Comparison of ENCODE assay signal across 14 cellular contexts in the genomic region with DNA sequence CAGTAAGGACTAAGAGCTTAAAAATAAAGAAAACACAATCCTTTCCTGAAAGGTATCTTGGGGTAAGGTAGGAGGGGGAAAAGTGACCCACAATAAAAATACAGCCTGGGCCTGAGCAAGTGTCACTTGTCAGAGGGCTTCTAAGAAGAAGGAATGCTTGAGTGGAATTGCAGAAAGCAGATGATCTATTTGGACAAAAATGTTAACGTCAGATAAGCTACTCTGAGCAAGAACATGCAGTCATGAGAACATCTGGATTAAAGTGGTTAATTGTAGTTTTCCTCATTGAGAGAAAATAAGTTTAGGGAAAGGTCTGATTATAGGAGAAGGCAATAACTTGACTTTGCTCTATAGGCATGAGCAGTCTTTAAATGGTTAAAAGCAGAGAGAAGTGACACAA.
A peak's percentile ranks its signal among the peaks of the same experiment; 100 is the strongest.
DNase-seq lines count a peak whose midpoint lies in the region; ATAC-seq and TF ChIP-seq lines count a peak whose summit lies in the region.
"Had no signal": no experiment of that assay in that cellular context is flagged by ENCODE, and none has a peak within 500 bp of the region (broad histone marks: within the 10 kb centered on the region; RNA-seq: fewer than 3 reads in every experiment).

No MANE protein-coding gene starts in this region.

- no peak overlapping the region for H3K14ac ChIP-seq in IMR-90 (replicated peaks; ENCODE audit: low read depth, low read length)

- H2BK15ac ChIP-seq in IMR-90 (ENCODE audit: low read depth, low read length) (no peak overlapping the region), mesendoderm (replicated peaks; ENCODE audit: low read depth) (no peak overlapping the region)

- H3K79me1 ChIP-seq in IMR-90 (ENCODE audit: low read depth in 1 of 2, low read length in 2 of 2) (no peaks in the 10 kb centered on the region), mesendoderm (ENCODE audit: low read length) (no peaks in the 10 kb centered on the region)

- CTCF ChIA-PET in IMR-90 (lab: Yijun Ruan, JAX): no interaction called here

- no peak overlapping the region for H3K56ac ChIP-seq in IMR-90 (ENCODE audit: extremely low read depth, insufficient read depth, low read length)
- H3K56ac ChIP-seq in mesendoderm (ENCODE audit: low read length): no peak overlapping the region

- POLR2A ChIA-PET in IMR-90 (lab: Charles Lee; ENCODE audit: unreplicated experiment): no interaction called here

- H3K4me2 ChIP-seq in IMR-90 (ENCODE audit: low read depth, low read length) (no peak overlapping the region), mesendoderm (ENCODE audit: low read length) (no peak overlapping the region)
- H3K4me2 ChIP-seq: A549 had no signal

- H3K9ac ChIP-seq in IMR-90 (ENCODE audit: low read depth, low read length) (no peak overlapping the region), mesendoderm (ENCODE audit: low read length) (no peak overlapping the region)

- ATAC-seq in IMR-90 (ENCODE audit: low read depth) (no peak), GM19397 (IDR thresholded peaks at IDR 0.05; ENCODE audit: unreplicated experiment) (no peak)
- ATAC-seq: A549, HCT116 had no signal

- H4K8ac ChIP-seq in IMR-90 (ENCODE audit: low read depth in 2 of 2, low read length in 2 of 2) (no peak overlapping the region), mesendoderm (ENCODE audit: low read depth, low read length) (no peak overlapping the region)

- no peak overlapping the region for H4K91ac ChIP-seq in IMR-90 (ENCODE audit: insufficient read depth, low read depth, low read length)

- H4K5ac ChIP-seq in IMR-90 (ENCODE audit: low read depth, low read length) (no peak overlapping the region), mesendoderm (ENCODE audit: low read length) (no peak overlapping the region)

- H2AFZ ChIP-seq in IMR-90 (replicated peaks; ENCODE audit: low read length, poor library complexity): no peak overlapping the region

- H3K27ac ChIP-seq in IMR-90 (ENCODE audit: insufficient read depth, low read length) (no peak overlapping the region), mesendoderm (ENCODE audit: low read depth, low read length) (no peak overlapping the region)
- H3K27ac ChIP-seq: A549, HL-60 had no signal

- H3K23ac ChIP-seq in IMR-90 (ENCODE audit: low read depth, low read length) (no peak overlapping the region), mesendoderm (ENCODE audit: low read length) (no peak overlapping the region)

- H4K20me1 ChIP-seq in IMR-90 (ENCODE audit: insufficient read depth, low read length): no peaks in the 10 kb centered on the region

- in situ Hi-C loops in IMR-90 (cut with MboI; ENCODE audit: low sequenced_read_pairs): no loop called here

- TF ChIP-seq CTCF in IMR-90 (conservative IDR thresholded peaks at IDR 0.05; ENCODE audit: low read depth, low read length) (no peak), fibroblast of mammary gland (conservative IDR thresholded peaks at IDR 0.05; ENCODE audit: control insufficient read depth, insufficient read depth, low read depth, low read length) (no peak)

- no peak for TF ChIP-seq POLR2A in IMR-90 (IDR thresholded peaks at IDR 0.05; ENCODE audit: low read depth, low read length)

- H3K9me3 ChIP-seq in IMR-90 (ENCODE audit: control insufficient read depth, insufficient read depth, low read length): no peaks in the 10 kb centered on the region
- H3K9me3 ChIP-seq: A549, Caco-2 had no signal

- H3K27me3 ChIP-seq in IMR-90 (ENCODE audit: control insufficient read depth, insufficient read depth, low read length): no peaks in the 10 kb centered on the region
- H3K27me3 ChIP-seq in mesendoderm (ENCODE audit: insufficient read depth, low read length, poor library complexity): no peaks in the 10 kb centered on the region

- H2BK5ac ChIP-seq in IMR-90 (ENCODE audit: low read depth, low read length, poor library complexity, severe bottlenecking) (no peak overlapping the region), mesendoderm (ENCODE audit: low read length) (no peak overlapping the region)

- dilution Hi-C loops in IMR-90 (cut with HindIII; ENCODE audit: low sequenced_read_pairs, unreplicated experiment): no loop called here

- no peaks in the 10 kb centered on the region for H3K36me3 ChIP-seq in IMR-90 (ENCODE audit: control insufficient read depth, insufficient read depth, low read length)
- H3K36me3 ChIP-seq in mesendoderm (ENCODE audit: control insufficient read depth, insufficient read depth, low read length): no peaks in the 10 kb centered on the region

- no peak overlapping the region for H2AK5ac ChIP-seq in IMR-90 (ENCODE audit: low read depth, low read length)
- H2AK5ac ChIP-seq in mesendoderm (ENCODE audit: low read length): no peak overlapping the region

- no peaks in the 10 kb centered on the region for H3K79me2 ChIP-seq in mesendoderm (ENCODE audit: control insufficient read depth, insufficient read depth, low read length)

- intact Hi-C loops in IMR-90 (cut with micrococcal nuclease): no loop called here

- H2BK120ac ChIP-seq in IMR-90 (ENCODE audit: low read depth, low read length) (no peak overlapping the region), mesendoderm (ENCODE audit: low read depth, low read length) (no peak overlapping the region)

- H3K4me1 ChIP-seq in IMR-90 (ENCODE audit: control insufficient read depth, insufficient read depth, low read length) (no peaks in the 10 kb centered on the region), mesendoderm (ENCODE audit: control insufficient read depth, low read depth, low read length) (no peaks in the 10 kb centered on the region)
- H3K4me1 ChIP-seq: A549, Caco-2 had no signal

- no peaks in the 10 kb centered on the region for H3K9me1 ChIP-seq in IMR-90 (ENCODE audit: insufficient read depth, low read length)

- WGBS in IMR-90 (ENCODE audit: extremely low coverage in 2 of 2, insufficient read length in 1 of 2), 2 experiments: 40% methylated on average over 1 of the region's 1 CpG; no CpG with 5 or more reads in 1 of the 2 experiments
- WGBS in mesendoderm (ENCODE audit: extremely low coverage, insufficient coverage, low lambda C conversion rate): no CpG with 5 or more reads among the region's 1 CpG

- H3K4me3 ChIP-seq in IMR-90 (ENCODE audit: insufficient read depth, low read depth, low read length) (no peak overlapping the region), fibroblast of mammary gland (ENCODE audit: control insufficient read depth, low read depth, low read length) (no peak overlapping the region), mesendoderm (ENCODE audit: low read length) (no peak overlapping the region)
- H3K4me3 ChIP-seq: A549 had no signal

- TF ChIP-seq RAD21 in IMR-90 (IDR thresholded peaks at IDR 0.05; ENCODE audit: low read length): no peak

- H2AK9ac ChIP-seq in IMR-90 (replicated peaks; ENCODE audit: low read depth, low read length, poor library complexity): no peak overlapping the region

- H3K4ac ChIP-seq in IMR-90 (ENCODE audit: low read depth, low read length) (no peak overlapping the region), mesendoderm (ENCODE audit: low read depth, low read length) (no peak overlapping the region)

- H3K18ac ChIP-seq in IMR-90 (ENCODE audit: low read depth, low read length) (no peak overlapping the region), mesendoderm (ENCODE audit: low read length) (no peak overlapping the region)

- BruUV-seq in IMR-90 (replicated peaks; lab: Mats Ljungman, UMichigan): no TSS peak

- DNase-seq in EL: peak; percentile 28
- DNase-seq in IMR-90: peak; percentile 38
- peak; percentile 33 for DNase-seq in fibroblast of mammary gland (ENCODE audit: low read depth)
- DNase-seq in mesendoderm: peak; percentile 20
- no peak for DNase-seq in kidney tubule cell (ENCODE audit: low spot score)
- DNase-seq in SKM-1 (lab: John Stamatoyannopoulos, UW; ENCODE audit: unreplicated experiment): no peak
- DNase-seq: Caco-2; CD8-positive, alpha-beta memory T cell; DND-41; GF-D8 had no signal

- no peak overlapping the region for H2BK20ac ChIP-seq in IMR-90 (ENCODE audit: low read depth, low read length)

TF ChIP-seq in IMR-90, 13 proteins besides CTCF, POLR2A, EP300 and RAD21:
- TF ChIP-seq, protein P1, sequence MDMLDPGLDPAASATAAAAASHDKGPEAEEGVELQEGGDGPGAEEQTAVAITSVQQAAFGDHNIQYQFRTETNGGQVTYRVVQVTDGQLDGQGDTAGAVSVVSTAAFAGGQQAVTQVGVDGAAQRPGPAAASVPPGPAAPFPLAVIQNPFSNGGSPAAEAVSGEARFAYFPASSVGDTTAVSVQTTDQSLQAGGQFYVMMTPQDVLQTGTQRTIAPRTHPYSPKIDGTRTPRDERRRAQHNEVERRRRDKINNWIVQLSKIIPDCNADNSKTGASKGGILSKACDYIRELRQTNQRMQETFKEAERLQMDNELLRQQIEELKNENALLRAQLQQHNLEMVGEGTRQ (IDR thresholded peaks at IDR 0.05; ENCODE audit: low read depth, low read length): no peak
- TF ChIP-seq MAFK (IDR thresholded peaks at IDR 0.05; ENCODE audit: low read depth, low read length): no peak
- no peak for TF ChIP-seq FOS (IDR thresholded peaks at IDR 0.05; ENCODE audit: low read depth, low read length)
- no peak for TF ChIP-seq BHLHE40 (IDR thresholded peaks at IDR 0.05; ENCODE audit: low read depth, low read length)
- no peak for TF ChIP-seq CEBPB (IDR thresholded peaks at IDR 0.05; ENCODE audit: low read depth, low read length)
- TF ChIP-seq NFE2L2 (IDR thresholded peaks at IDR 0.05; ENCODE audit: low read depth, low read length): no peak
- no peak for TF ChIP-seq MXI1 (IDR thresholded peaks at IDR 0.05; ENCODE audit: borderline replicate concordance, low read depth, low read length)
- no peak for TF ChIP-seq SMC3 (IDR thresholded peaks at IDR 0.05; ENCODE audit: low read depth, low read length)
TF ChIP-seq in IMR-90: peak in this region for 0.

Comparison
In these comparisons a context has a peak if more than half of its experiments do, and no peak if none do; other contexts are left out.
1. DNase-seq: peak in EL (single experiment), IMR-90 (single experiment), fibroblast of mammary gland (single experiment) and mesendoderm (single experiment); none in kidney tubule cell (single experiment) and SKM-1 (single experiment).